Comparison of ENCODE assay signal across 18 cellular contexts in the genomic region with DNA sequence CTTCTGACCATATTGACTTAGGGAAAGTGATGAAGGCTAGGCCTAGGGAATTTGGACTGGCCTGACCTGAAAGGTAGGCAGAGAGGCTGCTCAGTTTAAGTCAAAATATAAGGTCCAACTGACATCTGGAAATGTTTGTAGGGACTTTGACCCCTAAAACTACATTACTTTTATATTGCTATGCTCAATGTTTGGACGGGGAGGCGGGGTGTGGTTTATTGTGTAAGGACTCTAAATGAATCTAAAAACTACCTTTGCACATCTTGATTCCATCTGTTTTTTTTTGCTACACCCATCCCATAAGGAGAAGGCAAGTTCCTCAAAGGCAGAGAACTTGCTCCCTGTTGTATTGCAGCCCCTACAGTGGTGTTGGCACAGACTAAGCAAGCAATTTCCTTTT.
"Had no signal": no experiment of that assay in that cellular context is flagged by ENCODE, and none has a peak within 500 bp of the region (broad histone marks: within the 10 kb centered on the region; RNA-seq: fewer than 3 reads in every experiment).

No MANE protein-coding gene starts in this region.

- DNase-seq: erythroblast; foreskin melanocyte; head of caudate nucleus; hypothalamus; islet precursor cell; left ventricle myocardium inferior; lower lobe of right lung; midbrain; naive thymus-derived CD8-positive, alpha-beta T cell; posterior cingulate gyrus; stimulated activated CD4-positive, alpha-beta T cell treated with anti-CD3 and anti-CD28 coated beads, Interleukin-12 subunit alpha, Interleukin-12 subunit beta, amount 100 ng/mL, for 4 hours; stimulated activated naive CD4-positive, alpha-beta T cell; stomach; substantia nigra; trophoblast cell had no signal

- H3K9me3 Mint-ChIP-seq: naive thymus-derived CD8-positive, alpha-beta T cell had no signal

- H3K27ac Mint-ChIP-seq: naive thymus-derived CD8-positive, alpha-beta T cell had no signal

- ATAC-seq: lower lobe of right lung; naive thymus-derived CD8-positive, alpha-beta T cell; sciatic nerve had no signal

- H3K27ac ChIP-seq: left ventricle myocardium inferior, lower lobe of right lung, neutrophil, stomach, thoracic aorta had no signal

- H3K4me3 Mint-ChIP-seq: naive thymus-derived CD8-positive, alpha-beta T cell had no signal

- H3K4me1 ChIP-seq: lower lobe of right lung, stomach had no signal

- H3K36me3 ChIP-seq: left ventricle myocardium inferior, lower lobe of right lung, neutrophil, stomach, thoracic aorta had no signal

- H3K9me3 ChIP-seq: lower lobe of right lung, neutrophil, stomach, thoracic aorta had no signal

- H3K4me1 Mint-ChIP-seq: naive thymus-derived CD8-positive, alpha-beta T cell had no signal

- H3K27me3 ChIP-seq: neutrophil, stomach had no signal

- H3K4me3 ChIP-seq: left ventricle myocardium inferior, lower lobe of right lung, stomach, thoracic aorta had no signal

- H3K36me3 Mint-ChIP-seq: naive thymus-derived CD8-positive, alpha-beta T cell had no signal
